In the genomic region with DNA sequence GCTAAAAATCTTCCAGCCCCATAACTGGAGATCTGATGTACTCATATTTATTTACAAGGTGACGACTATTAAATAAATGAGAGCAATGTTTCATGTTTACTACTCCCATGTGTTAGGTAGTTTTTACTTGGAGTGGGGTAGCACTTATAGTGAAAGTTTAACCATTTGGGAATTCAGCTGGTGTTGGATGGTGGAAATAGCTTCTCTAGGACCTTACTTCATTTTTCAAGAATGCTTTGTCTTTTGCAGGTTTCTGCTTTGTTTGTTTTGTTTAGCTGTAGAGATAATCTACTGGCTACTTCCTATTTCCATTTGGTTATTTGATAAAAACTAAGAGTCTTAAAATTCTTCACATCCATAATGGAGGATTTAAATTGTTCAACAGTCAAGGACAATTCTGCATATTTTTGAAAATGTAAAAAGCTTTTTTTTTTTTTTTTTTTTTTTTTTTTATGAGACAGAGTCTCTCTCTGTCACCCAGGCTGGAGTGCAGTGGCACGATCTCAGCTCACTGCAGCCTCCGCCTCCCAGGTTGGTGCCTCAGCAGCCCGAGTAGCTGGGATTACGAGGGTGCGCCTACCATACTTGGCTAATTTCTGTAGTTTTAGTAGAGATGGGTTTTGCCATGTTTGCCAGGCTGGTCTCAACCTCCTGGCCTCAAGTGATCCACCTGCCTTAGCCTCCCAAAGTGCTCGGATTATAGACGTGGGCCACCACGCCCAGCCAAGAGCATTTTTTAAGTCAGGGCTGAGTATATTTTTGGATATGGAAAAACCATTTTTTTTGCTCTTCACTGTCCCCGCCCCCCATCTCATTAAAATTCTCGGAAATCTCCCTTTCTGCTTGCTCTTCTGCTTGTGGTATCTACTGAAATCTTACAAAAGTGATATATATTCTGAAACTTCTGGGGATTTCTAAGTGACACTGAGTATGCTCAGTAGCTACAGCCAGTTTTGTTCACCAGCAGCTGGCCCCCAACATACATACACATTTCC, we compare ENCODE assay signal across 8 cellular contexts. TPM values are rescaled to one million over a fixed set of nuclear protein-coding genes. Genes with fewer than 3 reads are reported as not detected.
DNase-seq lines count a peak whose midpoint lies in the region; ATAC-seq and TF ChIP-seq lines count a peak whose summit lies in the region.

No MANE protein-coding gene starts in this region.

- no peak overlapping the region for H3K27ac Mint-ChIP-seq in activated CD8-positive, alpha-beta T cell treated with anti-CD3 and anti-CD28 coated beads for 36 hours

- H3K27me3 ChIP-seq in skeletal muscle tissue (ENCODE audit: control insufficient read depth in 3 of 3, insufficient read depth in 3 of 3, low read length in 3 of 3) = no peaks in the 10 kb centered on the region

- CTCF ChIA-PET in activated CD8-positive, alpha-beta T cell treated with anti-CD3 and anti-CD28 coated beads for 36 hours (lab: Charles Lee) = interaction anchor here (1.2 to 3.0 kb wide), 7 partner anchors 11 to 390 kb away, joined by 3 to 16 read pairs (median 5); no protein-coding TSS in a partner anchor

- H3K27me3 Mint-ChIP-seq in activated CD8-positive, alpha-beta T cell treated with anti-CD3 and anti-CD28 coated beads for 36 hours = no peaks in the 10 kb centered on the region

- POLR2A ChIA-PET in activated CD8-positive, alpha-beta T cell treated with anti-CD3 and anti-CD28 coated beads for 36 hours (lab: Charles Lee) = no interaction called here

- no peaks in the 10 kb centered on the region for H3K9me3 Mint-ChIP-seq in activated CD8-positive, alpha-beta T cell treated with anti-CD3 and anti-CD28 coated beads for 36 hours

- H3K36me3 Mint-ChIP-seq in activated CD8-positive, alpha-beta T cell treated with anti-CD3 and anti-CD28 coated beads for 36 hours (ENCODE audit: low read depth) = peaks cover 6% of the 10 kb centered on the region

- peak overlapping the region; percentile 64 for H3K4me3 ChIP-seq in fibroblast of pulmonary artery (replicated peaks; ENCODE audit: low read depth, low read length)
- H3K4me3 ChIP-seq in skeletal muscle tissue (ENCODE audit: low read length in 3 of 3) = peak overlapping the region; percentile 71 to 90 (median 84)

- peak; percentile 54 to 62 for ATAC-seq in activated CD4-positive, CD25-positive, alpha-beta regulatory T cell treated with anti-CD3 and anti-CD28 coated beads, Interleukin-2, amount 50 U/mL, for 24 hours
- ATAC-seq in HG03196 (IDR thresholded peaks at IDR 0.05; ENCODE audit: unreplicated experiment) = peak; percentile 29
- peak; percentile 56 for ATAC-seq in activated CD8-positive, alpha-beta T cell treated with anti-CD3 and anti-CD28 coated beads for 36 hours

- no peak overlapping the region for H3K4me3 Mint-ChIP-seq in activated CD8-positive, alpha-beta T cell treated with anti-CD3 and anti-CD28 coated beads for 36 hours

- peak overlapping the region in 2 of 3 donors; percentile 66 to 77 for H3K9ac ChIP-seq in skeletal muscle tissue (ENCODE audit: low read depth in 1 of 3, low read length in 3 of 3)

- TF ChIP-seq CTCF in activated CD8-positive, alpha-beta T cell treated with anti-CD3 and anti-CD28 coated beads for 36 hours (IDR thresholded peaks at IDR 0.05) = no peak
- TF ChIP-seq CTCF in fibroblast of pulmonary artery (IDR thresholded peaks at IDR 0.05; ENCODE audit: low read length, missing control alignments) = no peak

- peaks cover 41% of the 10 kb centered on the region for H3K4me1 Mint-ChIP-seq in activated CD8-positive, alpha-beta T cell treated with anti-CD3 and anti-CD28 coated beads for 36 hours (ENCODE audit: low read depth)

- no peaks in the 10 kb centered on the region for H3K36me3 ChIP-seq in skeletal muscle tissue (ENCODE audit: control insufficient read depth in 3 of 3, insufficient read depth in 3 of 3, low read length in 3 of 3)

- no peak for DNase-seq in activated CD4-positive, CD25-positive, alpha-beta regulatory T cell treated with anti-CD3 and anti-CD28 coated beads, Interleukin-2, amount 50 U/mL, for 72 hours
- DNase-seq in activated CD8-positive, alpha-beta T cell treated with anti-CD3 and anti-CD28 coated beads for 36 hours = peak; percentile 77
- peak; percentile 14 for DNase-seq in fibroblast of pulmonary artery (ENCODE audit: low read depth)
- no peak for DNase-seq in KG1 (lab: John Stamatoyannopoulos, UW)
- DNase-seq in NCI-H1092 treated with DMSO at 0.1 percent for 48 hours (lab: John Stamatoyannopoulos, UW) = no peak

- intact Hi-C loops in activated CD8-positive, alpha-beta T cell treated with anti-CD3 and anti-CD28 coated beads for 36 hours (cut with micrococcal nuclease) = loop anchor here (2.0 to 5.0 kb wide), 2 partner anchors 61 to 178 kb away; a partner anchor contains a TSS

- no peak overlapping the region for H3K27ac ChIP-seq in skeletal muscle tissue (ENCODE audit: low read depth, low read length)

- peaks cover 9 to 13% (median 10%) of the 10 kb centered on the region in 3 donors for H3K4me1 ChIP-seq in skeletal muscle tissue (ENCODE audit: control insufficient read depth in 3 of 3, insufficient read depth in 3 of 3, low read length in 3 of 3)

- no peaks in the 10 kb centered on the region for H3K9me3 ChIP-seq in skeletal muscle tissue (ENCODE audit: control insufficient read depth in 3 of 3, low read length in 3 of 3)

RNA-seq across cellular contexts. Expression of a gene that starts 1.4 kb away (rescaled TPM):
- 1 to 10 TPM; 3.8 to 4.0 TPM for total RNA-seq in activated CD8-positive, alpha-beta T cell treated with anti-CD3 and anti-CD28 coated beads for 36 hours
- total RNA-seq in skeletal muscle tissue = 1.0 TPM

Comparison
In these comparisons a context has a peak if more than half of its experiments do, and no peak if none do; other contexts are left out.
1. DNase-seq: peak in activated CD8-positive, alpha-beta T cell treated with anti-CD3 and anti-CD28 coated beads for 36 hours (single experiment) and fibroblast of pulmonary artery (single experiment); none in activated CD4-positive, CD25-positive, alpha-beta regulatory T cell treated with anti-CD3 and anti-CD28 coated beads, Interleukin-2, amount 50 U/mL, for 72 hours (single experiment), KG1 (single experiment) and NCI-H1092 treated with DMSO at 0.1 percent for 48 hours (single experiment).
2. Peak in every context shown above with its lines, with median percentiles within 50 percentile points of each other: ATAC-seq.